10 cellular contexts compared by ENCODE assay signal in genomic region chr16:75242436-75243078, GRCh38. TPM values are rescaled to one million over a fixed set of nuclear protein-coding genes. Genes with fewer than 3 reads are reported as not detected.
DNase-seq lines count a peak whose midpoint lies in the region; ATAC-seq and TF ChIP-seq lines count a peak whose summit lies in the region.
"Not testable (repeated sequence)": the region's sequence is repeated elsewhere in the genome, so short reads cannot be mapped to it uniquely, and the experiment has no call there.
"Had no signal": no experiment of that assay in that cellular context is flagged by ENCODE, and none has a peak within 500 bp of the region (broad histone marks: within the 10 kb centered on the region; RNA-seq: fewer than 3 reads in every experiment).

No MANE protein-coding gene starts in this region.

- H3K9ac ChIP-seq in H9 (ENCODE audit: extremely low read depth, insufficient read length, low read length), result not testable (repeated sequence)

- H2AFZ ChIP-seq in H9 (ENCODE audit: low read length), result not testable (repeated sequence)

- POLR2A ChIA-PET in activated B cell treated with CpG ODN at 0.5 μM for 24 hours (lab: Charles Lee), result interaction anchor here (0.6 kb wide), 1 partner anchor 26 kb away, joined by 4 read pairs; no protein-coding TSS in a partner anchor

- H3K23ac ChIP-seq in H9 (ENCODE audit: insufficient read length, low read depth, low read length), result not testable (repeated sequence)

- H3K27ac Mint-ChIP-seq in H9 (peak overlapping the region in 2 of 3 experiments; percentile 38 to 85; a peak in 3 of 7 replicates), activated B cell treated with CpG ODN at 0.5 μM for 24 hours (peak overlapping the region; percentile 30), chondrocyte (ENCODE audit: unreplicated experiment) (peak overlapping the region; percentile 100), glutamatergic neuron (ENCODE audit: unreplicated experiment) (peak overlapping the region; percentile 84), nephron (peak overlapping the region; percentile 96 to 98 (median 97))

- not testable (repeated sequence) for H2BK120ac ChIP-seq in H9 (ENCODE audit: low read depth, low read length, poor library complexity, severe bottlenecking)

- H3K4me3 Mint-ChIP-seq in H9; activated B cell treated with CpG ODN at 0.5 μM for 24 hours; chondrocyte (ENCODE audit: unreplicated experiment); glutamatergic neuron (ENCODE audit: unreplicated experiment): not testable (repeated sequence)
- peak overlapping the region in 1 of 3 experiments; percentile 35 for H3K4me3 Mint-ChIP-seq in nephron

- intact Hi-C loops in activated B cell treated with CpG ODN at 0.5 μM for 24 hours (cut with micrococcal nuclease); gastrocnemius medialis (cut with DNase I; ENCODE audit: low total_unique reads); tibial artery (cut with DNase I; ENCODE audit: low total_unique reads): not testable (repeated sequence)

- not testable (repeated sequence) for H3K4ac ChIP-seq in H9 (ENCODE audit: low read depth, low read length)

- H3K9me3 Mint-ChIP-seq in H9; activated B cell treated with CpG ODN at 0.5 μM for 24 hours; chondrocyte (ENCODE audit: low read depth); nephron: not testable (repeated sequence)
- H3K9me3 Mint-ChIP-seq in glutamatergic neuron (ENCODE audit: unreplicated experiment), result peaks cover 26% of the 10 kb centered on the region

- TF ChIP-seq CTCF in H9 (conservative IDR thresholded peaks at IDR 0.05); activated B cell treated with CpG ODN at 0.5 μM for 24 hours (IDR thresholded peaks at IDR 0.05); chondrocyte (IDR thresholded peaks at IDR 0.05); glutamatergic neuron (IDR thresholded peaks at IDR 0.05; ENCODE audit: partially characterized antibody, unreplicated experiment); nephron (IDR thresholded peaks at IDR 0.05; ENCODE audit: unreplicated experiment in 3 of 3); gastrocnemius medialis (IDR thresholded peaks at IDR 0.05 in 4 of 5, conservative IDR thresholded peaks at IDR 0.05 in 1 of 5); tibial artery (IDR thresholded peaks at IDR 0.05): not testable (repeated sequence)

- H3K4me2 ChIP-seq in H9 (ENCODE audit: insufficient read depth, insufficient read length, low read length), result not testable (repeated sequence)

- H3K4me1 ChIP-seq in H9 (ENCODE audit: insufficient read depth, low read length), result not testable (repeated sequence)
- H3K4me1 ChIP-seq in gastrocnemius medialis (peaks cover 80 to 81% of the 10 kb centered on the region in 2 donors), tibial artery (peaks cover 0 to 100% (median 94%) of the 10 kb centered on the region in 4 donors)

- peaks cover 29% of the 10 kb centered on the region; the same call in 1 of the 2 replicates for H3K79me2 ChIP-seq in H9 (ENCODE audit: insufficient read depth, low read length)

- TF ChIP-seq POLR2A in gastrocnemius medialis (IDR thresholded peaks at IDR 0.05), result not testable (repeated sequence)

- not testable (repeated sequence) for H4K5ac ChIP-seq in H9 (ENCODE audit: insufficient read length, low read depth, low read length)

- H3K4me3 ChIP-seq in gastrocnemius medialis, tibial artery: not testable (repeated sequence)

- not testable (repeated sequence) for H3K14ac ChIP-seq in H9 (ENCODE audit: insufficient read depth, low read length)

- not testable (repeated sequence) for H4K91ac ChIP-seq in H9 (ENCODE audit: insufficient read length, low read depth, low read length)

- WGBS in H9 (ENCODE audit: extremely low coverage, insufficient read length, low lambda C conversion rate), result no CpG with 5 or more reads among the region's 27 CpGs

- not testable (repeated sequence) for H3K27ac ChIP-seq in H9 (ENCODE audit: insufficient read length, low read depth, low read length)
- H3K27ac ChIP-seq in gastrocnemius medialis (peak overlapping the region; percentile 97 to 99 (median 98)), tibial artery (peak overlapping the region; percentile 93 to 99)

- not testable (repeated sequence) for H2BK20ac ChIP-seq in H9 (ENCODE audit: low read depth, low read length, poor library complexity, severe bottlenecking)

- H4K20me1 ChIP-seq in H9 (ENCODE audit: control insufficient read depth, insufficient read depth, insufficient read length), result not testable (repeated sequence)

- not testable (repeated sequence) for H3K18ac ChIP-seq in H9 (ENCODE audit: insufficient read length, low read depth, low read length)

- H3T11ph ChIP-seq in H9 (ENCODE audit: low read length), result not testable (repeated sequence)

- not testable (repeated sequence) for H3K27me3 ChIP-seq in H9 (ENCODE audit: insufficient read depth, low read length); gastrocnemius medialis; tibial artery

- ATAC-seq in activated B cell treated with CpG ODN at 0.5 μM for 24 hours (ENCODE audit: low read depth); gastrocnemius medialis: not testable (repeated sequence)

- H2AK5ac ChIP-seq in H9 (ENCODE audit: insufficient read length, low read length), result not testable (repeated sequence)

- H4K8ac ChIP-seq in H9 (replicated peaks; ENCODE audit: insufficient read length, low read depth, low read length), result not testable (repeated sequence)

- not testable (repeated sequence) for H3K23me2 ChIP-seq in H9 (ENCODE audit: insufficient read length, low read depth, low read length, poor library complexity, severe bottlenecking)

- in situ Hi-C loops in gastrocnemius medialis (cut with MboI; ENCODE audit: low sequenced_read_pairs in 4 of 4), result not testable (repeated sequence)

- H3K9me3 ChIP-seq in H9 (ENCODE audit: control insufficient read depth, low read depth, low read length); gastrocnemius medialis; tibial artery: not testable (repeated sequence)

- not testable (repeated sequence) for H2BK12ac ChIP-seq in H9 (ENCODE audit: insufficient read length, low read depth, low read length)

- peaks cover 31 to 43% (median 38%) of the 10 kb centered on the region in 3 experiments; a peak in 6 of 7 replicates for H3K36me3 Mint-ChIP-seq in H9 (ENCODE audit: insufficient read depth in 1 of 3, low read depth in 3 of 3)
- not testable (repeated sequence) for H3K36me3 Mint-ChIP-seq in activated B cell treated with CpG ODN at 0.5 μM for 24 hours (ENCODE audit: low read depth); glutamatergic neuron (ENCODE audit: unreplicated experiment)
- H3K36me3 Mint-ChIP-seq in chondrocyte (ENCODE audit: low read depth), result peaks cover 18% of the 10 kb centered on the region
- H3K36me3 Mint-ChIP-seq in nephron (ENCODE audit: low read depth), result peaks cover 27% of the 10 kb centered on the region

- not testable (repeated sequence) for H3K27me3 Mint-ChIP-seq in H9 (ENCODE audit: low read depth); chondrocyte (ENCODE audit: low read depth); nephron (ENCODE audit: low read depth)
- H3K27me3 Mint-ChIP-seq in activated B cell treated with CpG ODN at 0.5 μM for 24 hours (peaks cover 46% of the 10 kb centered on the region), glutamatergic neuron (ENCODE audit: unreplicated experiment) (peaks cover 23% of the 10 kb centered on the region)

- not testable (repeated sequence) for H3K79me1 ChIP-seq in H9 (ENCODE audit: insufficient read depth, low read depth, low read length, poor library complexity, severe bottlenecking)

- CTCF ChIA-PET in activated B cell treated with CpG ODN at 0.5 μM for 24 hours (lab: Charles Lee), result interaction anchor here (0.7 kb wide), 1 partner anchor 152 kb away, joined by 3 read pairs; no protein-coding TSS in a partner anchor

- not testable (repeated sequence) for H2BK5ac ChIP-seq in H9 (ENCODE audit: insufficient read length, low read length)

- not testable (repeated sequence) for H2BK15ac ChIP-seq in H9 (ENCODE audit: low read depth, low read length)

- H3K56ac ChIP-seq in H9 (ENCODE audit: insufficient read length, low read depth, low read length), result not testable (repeated sequence)

- H3K4me1 Mint-ChIP-seq in H9, result peaks cover 36 to 47% of the 10 kb centered on the region in 2 experiments
- not testable (repeated sequence) for H3K4me1 Mint-ChIP-seq in activated B cell treated with CpG ODN at 0.5 μM for 24 hours
- H3K4me1 Mint-ChIP-seq in chondrocyte (ENCODE audit: low read depth), result peaks cover 89% of the 10 kb centered on the region
- peaks cover 45% of the 10 kb centered on the region for H3K4me1 Mint-ChIP-seq in glutamatergic neuron (ENCODE audit: low read depth, unreplicated experiment)
- H3K4me1 Mint-ChIP-seq in nephron, result peaks cover 67% of the 10 kb centered on the region

- H3K36me3 ChIP-seq in gastrocnemius medialis (peaks cover 0 to 14% of the 10 kb centered on the region in 2 donors), tibial artery (peaks cover 15 to 26% (median 16%) of the 10 kb centered on the region in 3 donors)

- not testable (repeated sequence) for DNase-seq in H9; activated B cell treated with CpG ODN at 0.5 μM for 24 hours; chondrocyte (ENCODE audit: low spot score); glutamatergic neuron; gastrocnemius medialis; tibial artery

RNA-seq across cellular contexts. Expression of gene BCAR1, which starts 8.9 kb away (rescaled TPM):
- 97.1 and 102 TPM in 2 replicates for total RNA-seq in H9 (2021)
- total RNA-seq in activated B cell treated with CpG ODN at 0.5 μM for 24 hours, result not detected in 2 replicates
- 125 to 140 TPM (median 125 TPM) in 3 replicates for total RNA-seq in chondrocyte
- total RNA-seq in glutamatergic neuron (ENCODE audit: unreplicated experiment), result 212 TPM
- total RNA-seq in gastrocnemius medialis, result 100 to 1,000 TPM; 101 to 153 (median 145) TPM
- total RNA-seq: CD8-positive, alpha-beta T cell had no signal

RNA-seq across cellular contexts. Expression of gene CTRB1, which starts 23.8 kb away (rescaled TPM):
- total RNA-seq in H9 (2021) (not detected in 2 replicates), activated B cell treated with CpG ODN at 0.5 μM for 24 hours (not detected in 2 replicates), chondrocyte (not detected in 3 replicates), glutamatergic neuron (ENCODE audit: unreplicated experiment) (not detected), gastrocnemius medialis (not detected)
- total RNA-seq: A673; CD8-positive, alpha-beta T cell; PC-9 had no signal

RNA-seq across cellular contexts. Expression of gene CTRB2, which starts 35.6 kb away (rescaled TPM):
- total RNA-seq in H9 (2021) (not detected in 2 replicates), activated B cell treated with CpG ODN at 0.5 μM for 24 hours (not detected in 2 replicates), chondrocyte (not detected in 3 replicates), glutamatergic neuron (ENCODE audit: unreplicated experiment) (not detected), gastrocnemius medialis (1 to 10 TPM in 1 of 4 donors, not detected in 3; 3.0 TPM)
- total RNA-seq: A673; CD8-positive, alpha-beta T cell; PC-9 had no signal

Comparison
In these comparisons a context has a peak if more than half of its experiments do, and no peak if none do; other contexts are left out.
1. H3K27ac Mint-ChIP-seq: peak in every context shown above with its lines; median percentile 100 in chondrocyte; 97 in nephron; 84 in glutamatergic neuron; 62 in H9; 30 in activated B cell treated with CpG ODN at 0.5 μM for 24 hours.
2. RNA of gene BCAR1, which starts 8.9 kb away (total RNA-seq): 212 TPM in glutamatergic neuron (single experiment), 101 to 153 TPM in gastrocnemius medialis, 125 to 140 TPM in chondrocyte and 97.1 to 102 TPM in H9; not detected in activated B cell treated with CpG ODN at 0.5 μM for 24 hours; every median in the first group is over 10 times any median in the second.